Comparison of ENCODE assay signal across 17 cellular contexts in the genomic region with DNA sequence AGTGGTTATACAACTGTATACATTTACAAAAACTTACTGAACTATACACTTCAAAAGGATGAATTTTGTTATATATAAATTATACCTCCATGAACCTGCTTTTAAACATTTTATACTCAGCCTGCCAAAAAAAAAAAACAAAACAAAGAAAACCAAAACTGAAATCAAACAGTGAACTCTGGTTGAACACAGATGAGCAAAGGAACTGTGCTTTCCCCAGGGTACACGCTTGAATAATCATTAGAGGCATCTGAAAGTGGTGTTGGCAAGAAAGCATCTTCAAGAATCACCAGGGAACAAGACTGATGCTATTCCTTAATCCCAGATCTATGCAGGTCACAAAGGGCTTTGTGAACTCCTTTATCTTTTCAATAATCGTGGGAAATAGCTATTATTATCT.
DNase-seq lines count a peak whose midpoint lies in the region; ATAC-seq and TF ChIP-seq lines count a peak whose summit lies in the region.
"Had no signal": no experiment of that assay in that cellular context is flagged by ENCODE, and none has a peak within 500 bp of the region (broad histone marks: within the 10 kb centered on the region; RNA-seq: fewer than 3 reads in every experiment).

No MANE protein-coding gene starts in this region.

- TF ChIP-seq CTCF in HFFc6 (IDR thresholded peaks at IDR 0.05) (no peak), upper lobe of right lung (IDR thresholded peaks at IDR 0.05) (no peak)

- intact Hi-C loops in upper lobe of right lung (cut with DNase I) = no loop called here

- no peak overlapping the region for H3K27ac ChIP-seq in upper lobe of right lung
- H3K27ac ChIP-seq: cardiac muscle cell, thoracic aorta had no signal

- H3K9me3 Mint-ChIP-seq in HFFc6 = no peaks in the 10 kb centered on the region
- H3K9me3 Mint-ChIP-seq: activated CD4-positive, alpha-beta T cell treated with anti-CD3 and anti-CD28 coated beads, Interleukin-2, amount 10 ng/mL, durations not matched to agents 24 days and 14 days; activated naive CD8-positive, alpha-beta T cell treated with anti-CD3 and anti-CD28 coated beads, Interleukin-2, amount 50 U/mL, for 24 hours had no signal

- H3K36me3 ChIP-seq in upper lobe of right lung = no peaks in the 10 kb centered on the region
- H3K36me3 ChIP-seq: cardiac muscle cell, thoracic aorta had no signal

- DNase-seq in HFFc6 = no peak
- no peak for DNase-seq in NOMO-1 treated with DMSO at 0.1 percent for 48 hours (lab: John Stamatoyannopoulos, UW; ENCODE audit: unreplicated experiment)
- DNase-seq in upper lobe of right lung = no peak
- DNase-seq: activated CD4-positive, alpha-beta T cell treated with anti-CD3 and anti-CD28 coated beads, Interleukin-2, amount 10 ng/mL, durations not matched to agents 24 days and 14 days; activated naive CD8-positive, alpha-beta T cell treated with anti-CD3 and anti-CD28 coated beads, Interleukin-2, amount 50 U/mL, for 24 hours; activated T-cell treated with anti-CD3 and anti-CD28 coated beads, Interleukin-2, amount 50 U/mL, for 48 hours; effector memory CD8-positive, alpha-beta T cell; SHP77 treated with DMSO at 0.1 percent for 48 hours; stimulated activated CD4-positive, alpha-beta T cell treated with anti-CD3 and anti-CD28 coated beads, Interleukin-2, amount 100 ng/mL, for 24 hours had no signal

- peaks cover 2% of the 10 kb centered on the region for H3K9me3 ChIP-seq in upper lobe of right lung
- H3K9me3 ChIP-seq: thoracic aorta had no signal

- no peak overlapping the region for H3K27ac Mint-ChIP-seq in HFFc6
- H3K27ac Mint-ChIP-seq: activated CD4-positive, alpha-beta T cell treated with anti-CD3 and anti-CD28 coated beads, Interleukin-2, amount 10 ng/mL, durations not matched to agents 24 days and 14 days; activated naive CD8-positive, alpha-beta T cell treated with anti-CD3 and anti-CD28 coated beads, Interleukin-2, amount 50 U/mL, for 24 hours; effector memory CD8-positive, alpha-beta T cell had no signal

- no peaks in the 10 kb centered on the region for H3K4me1 ChIP-seq in upper lobe of right lung

- ATAC-seq in GM18520 (IDR thresholded peaks at IDR 0.05; ENCODE audit: unreplicated experiment) (peak; percentile 78), GM19463 (IDR thresholded peaks at IDR 0.05; ENCODE audit: unreplicated experiment) (peak; percentile 81), HG02678 (IDR thresholded peaks at IDR 0.05; ENCODE audit: unreplicated experiment) (peak; percentile 84), HG03469 (IDR thresholded peaks at IDR 0.05; ENCODE audit: unreplicated experiment) (peak; percentile 56), upper lobe of right lung (no peak), HG03045 (IDR thresholded peaks at IDR 0.05; ENCODE audit: unreplicated experiment) (no peak)
- ATAC-seq: activated naive CD8-positive, alpha-beta T cell treated with anti-CD3 and anti-CD28 coated beads, Interleukin-2, amount 50 U/mL, for 24 hours; effector memory CD8-positive, alpha-beta T cell had no signal

- H3K36me3 Mint-ChIP-seq in HFFc6 (ENCODE audit: low read depth) = no peaks in the 10 kb centered on the region

- H3K27me3 Mint-ChIP-seq in HFFc6 (ENCODE audit: insufficient read depth) = no peaks in the 10 kb centered on the region; the same call in 1 of the 2 replicates
- H3K27me3 Mint-ChIP-seq: activated CD4-positive, alpha-beta T cell treated with anti-CD3 and anti-CD28 coated beads, Interleukin-2, amount 10 ng/mL, durations not matched to agents 24 days and 14 days; activated naive CD8-positive, alpha-beta T cell treated with anti-CD3 and anti-CD28 coated beads, Interleukin-2, amount 50 U/mL, for 24 hours; effector memory CD8-positive, alpha-beta T cell had no signal

- no peaks in the 10 kb centered on the region for H3K27me3 ChIP-seq in upper lobe of right lung
- H3K27me3 ChIP-seq: cardiac muscle cell had no signal

- no peak overlapping the region for H3K4me3 Mint-ChIP-seq in HFFc6
- H3K4me3 Mint-ChIP-seq: activated CD4-positive, alpha-beta T cell treated with anti-CD3 and anti-CD28 coated beads, Interleukin-2, amount 10 ng/mL, durations not matched to agents 24 days and 14 days; activated naive CD8-positive, alpha-beta T cell treated with anti-CD3 and anti-CD28 coated beads, Interleukin-2, amount 50 U/mL, for 24 hours; effector memory CD8-positive, alpha-beta T cell; neural crest cell had no signal

- no peak overlapping the region for H3K4me3 ChIP-seq in upper lobe of right lung
- H3K4me3 ChIP-seq: cardiac muscle cell, thoracic aorta had no signal

- peaks cover 1% of the 10 kb centered on the region; the same call in 1 of the 2 replicates for H3K4me1 Mint-ChIP-seq in HFFc6 (ENCODE audit: low read depth)
- H3K4me1 Mint-ChIP-seq: activated CD4-positive, alpha-beta T cell treated with anti-CD3 and anti-CD28 coated beads, Interleukin-2, amount 10 ng/mL, durations not matched to agents 24 days and 14 days; activated naive CD8-positive, alpha-beta T cell treated with anti-CD3 and anti-CD28 coated beads, Interleukin-2, amount 50 U/mL, for 24 hours had no signal

Comparison
In these comparisons a context has a peak if more than half of its experiments do, and no peak if none do; other contexts are left out.
1. ATAC-seq: peak in GM18520 (single experiment), GM19463 (single experiment), HG02678 (single experiment) and HG03469 (single experiment); none in upper lobe of right lung (single experiment) and HG03045 (single experiment).